In genomic region chr19:21082011-21082975, GRCh38 we compare ENCODE assay signal across 8 cellular contexts. TPM values are rescaled to one million over a fixed set of nuclear protein-coding genes. Genes with fewer than 3 reads are reported as not detected.
DNase-seq lines count a peak whose midpoint lies in the region; ATAC-seq and TF ChIP-seq lines count a peak whose summit lies in the region.

Gene ZNF714 (plus strand): TSS chr19:21082203. CDS start chr19:21098269, 16,066 bp downstream.

- H3K4me1 ChIP-seq in NT2/D1 (ENCODE audit: insufficient read depth, insufficient read length): no peaks in the 10 kb centered on the region

- H3K27me3 ChIP-seq in NT2/D1 (ENCODE audit: insufficient read depth, insufficient read length): no peaks in the 10 kb centered on the region

- no peak for TF ChIP-seq CTCF in C4-2B (conservative IDR thresholded peaks at IDR 0.05)

- H3K9me3 ChIP-seq in NT2/D1 (ENCODE audit: insufficient read depth, low read length): no peaks in the 10 kb centered on the region

- peak within 1 kb of the TSS; percentile 90 for H3K27ac ChIP-seq in C4-2B
- peak within 1 kb of the TSS; percentile 36 for H3K27ac ChIP-seq in epithelial cell of prostate

- H3K9ac ChIP-seq in NT2/D1 (ENCODE audit: insufficient read length, low read depth): peak within 1 kb of the TSS; percentile 96

- DNase-seq in NT2/D1 (ENCODE audit: low read depth, low spot score) (peak; percentile 95), epithelial cell of prostate (ENCODE audit: low read depth, low spot score) (no peak), mucosa of gallbladder (ENCODE audit: low spot score) (peak; percentile 94)
- peak; percentile 88 for DNase-seq in activated CD8-positive, alpha-beta memory T cell treated with anti-CD3 and anti-CD28 coated beads, Interleukin-2, amount 50 U/mL, for 48 hours
- peak; percentile 59 for DNase-seq in stimulated activated CD8-positive, alpha-beta memory T cell treated with anti-CD3 and anti-CD28 coated beads, Interleukin-4, amount 100 ng/mL, for 24 hours (ENCODE audit: low read depth)

- peak within 1 kb of the TSS; percentile 92 for H3K4me3 ChIP-seq in NT2/D1 (ENCODE audit: insufficient read length, low read depth)

- peaks cover 39% of the 10 kb centered on the region for H3K36me3 ChIP-seq in NT2/D1 (ENCODE audit: insufficient read depth, insufficient read length, low read length)

- ATAC-seq in GM19397 (IDR thresholded peaks at IDR 0.05; ENCODE audit: unreplicated experiment) (peak; percentile 91), HG03575 (IDR thresholded peaks at IDR 0.05; ENCODE audit: extremely low read depth, insufficient number of reproducible peaks, low FRiP score, unreplicated experiment) (peak; percentile 70)

RNA-seq across cellular contexts. Expression of gene ZNF714, which starts in this region (rescaled TPM):
- total RNA-seq in mucosa of gallbladder: 6.6 TPM
